9 cellular contexts compared by ENCODE assay signal in genomic region chr10:43647576-43647975, GRCh38. TPM values are rescaled to one million over a fixed set of nuclear protein-coding genes. Genes with fewer than 3 reads are reported as not detected.
DNase-seq lines count a peak whose midpoint lies in the region; ATAC-seq, FAIRE-seq and TF ChIP-seq lines count a peak whose summit lies in the region.
"Had no signal": no experiment of that assay in that cellular context is flagged by ENCODE, and none has a peak within 500 bp of the region (broad histone marks: within the 10 kb centered on the region; RNA-seq: fewer than 3 reads in every experiment).

No MANE protein-coding gene starts in this region.

- H3K4me2 ChIP-seq in GM12878 (ENCODE audit: control insufficient read depth, insufficient read depth) = peak overlapping the region; percentile 95; the same call in 1 of the 2 replicates

- CTCF ChIA-PET in GM12878 (lab: Yijun Ruan, JAX) = no interaction called here

- ATAC-seq in left ventricle myocardium superior = no peak
- ATAC-seq in GM12878 = no peak
- no peak for ATAC-seq in GM19324 (IDR thresholded peaks at IDR 0.05; ENCODE audit: low FRiP score, unreplicated experiment)
- no peak for ATAC-seq in HG02642 (IDR thresholded peaks at IDR 0.05; ENCODE audit: poor library complexity, unreplicated experiment)
- no peak for ATAC-seq in HG03097 (IDR thresholded peaks at IDR 0.05; ENCODE audit: low FRiP score, unreplicated experiment)

- H3K27me3 ChIP-seq in left ventricle myocardium inferior (ENCODE audit: low read depth) (no peaks in the 10 kb centered on the region), GM12878 (replicated peaks in 1 of 2; ENCODE audit: control insufficient read depth in 2 of 2, insufficient read depth in 2 of 2, low read length in 1 of 2) (no peaks in the 10 kb centered on the region), muscle layer of colon (ENCODE audit: control insufficient read depth in 1 of 2, insufficient read depth in 2 of 2, low read length in 2 of 2) (no peaks in the 10 kb centered on the region)

- TF ChIP-seq CTCF in left ventricle myocardium inferior (IDR thresholded peaks at IDR 0.05; ENCODE audit: borderline replicate concordance) = no peak
- TF ChIP-seq CTCF in GM12878 (IDR thresholded peaks at IDR 0.05 in 2 of 3, conservative IDR thresholded peaks at IDR 0.05 in 1 of 3; ENCODE audit: control insufficient read depth in 2 of 3, extremely low read depth in 1 of 3, insufficient read depth in 1 of 3, low read depth in 3 of 3, low read length in 3 of 3) = no peak

- intact Hi-C loops in left ventricle myocardium inferior (cut with micrococcal nuclease) = no loop called here
- intact Hi-C loops in left ventricle myocardium superior (cut with micrococcal nuclease) = no loop called here
- intact Hi-C loops in GM12878 (cut with micrococcal nuclease; ENCODE audit: unreplicated experiment) = no loop called here

- H3K9me3 ChIP-seq in left ventricle myocardium inferior (replicated peaks) (peaks cover 45% of the 10 kb centered on the region), GM12878 (replicated peaks; ENCODE audit: control insufficient read depth, insufficient read depth, low read length) (peaks cover 33% of the 10 kb centered on the region), muscle layer of colon (ENCODE audit: low read length) (peaks cover 42% of the 10 kb centered on the region)

- in situ Hi-C loops in GM12878 (cut with MboI) = no loop called here

- RAD21 ChIA-PET in GM12878 (lab: Charles Lee; ENCODE audit: unreplicated experiment) = no interaction called here

- H2AFZ ChIP-seq in GM12878 (ENCODE audit: control insufficient read depth, low read depth, low read length) = no peak overlapping the region; the same call in 1 of the 2 replicates

- no peak for TF ChIP-seq RAD21 in GM12878 (IDR thresholded peaks at IDR 0.05; ENCODE audit: insufficient read depth, low read depth, low read length)

- FAIRE-seq in GM12878 (lab: Jason Lieb, UNC) = no peak

- no TSS peak for BruUV-seq in GM12878 (replicated peaks; lab: Mats Ljungman, UMichigan)

- H3K27ac ChIP-seq in left ventricle myocardium inferior (replicated peaks) (no peak overlapping the region), GM12878 (ENCODE audit: control insufficient read depth, insufficient read depth) (no peak overlapping the region), muscle layer of colon (ENCODE audit: low read depth, low read length) (no peak overlapping the region)

- H3K9ac ChIP-seq in GM12878 (ENCODE audit: control insufficient read depth, insufficient read depth, low read length) (no peak overlapping the region), muscle layer of colon (ENCODE audit: low read length) (no peak overlapping the region)

- SMC1A ChIA-PET in GM12878 (lab: Charles Lee; ENCODE audit: uncharacterized antibody, unreplicated experiment) = interaction anchor here (2.6 kb wide), 1 partner anchor 53 kb away, joined by 10 read pairs; no protein-coding TSS in a partner anchor

- WGBS in GM12878 (ENCODE audit: insufficient coverage, insufficient replicate concordance, low lambda C conversion rate, missing lambda C conversion rate) = over 99% methylated on average over 6 of the region's 6 CpGs

- H4K20me1 ChIP-seq in GM12878 (ENCODE audit: control insufficient read depth, insufficient read depth) = no peaks in the 10 kb centered on the region

- H3K4me1 ChIP-seq in left ventricle myocardium inferior = peaks cover 19% of the 10 kb centered on the region
- no peaks in the 10 kb centered on the region for H3K4me1 ChIP-seq in GM12878 (ENCODE audit: control insufficient read depth, insufficient read depth, low read length)
- peaks cover 7% of the 10 kb centered on the region for H3K4me1 ChIP-seq in muscle layer of colon (ENCODE audit: insufficient read depth, low read length)

- peaks cover 44% of the 10 kb centered on the region for H3K36me3 ChIP-seq in left ventricle myocardium inferior
- H3K36me3 ChIP-seq in GM12878 (ENCODE audit: control insufficient read depth in 2 of 2, insufficient read depth in 2 of 2, low read length in 1 of 2) = no peaks in the 10 kb centered on the region
- peaks cover 36% of the 10 kb centered on the region for H3K36me3 ChIP-seq in muscle layer of colon (ENCODE audit: insufficient read depth, low read length)

- POLR2A ChIA-PET in GM12878 (lab: Charles Lee) = no interaction called here

- no peak for TF ChIP-seq POLR2A in GM12878 (IDR thresholded peaks at IDR 0.05; ENCODE audit: low read depth, low read length)

- no peaks in the 10 kb centered on the region for H3K79me2 ChIP-seq in GM12878 (ENCODE audit: control insufficient read depth, insufficient read depth, low read length)

- no peak for TF ChIP-seq EP300 in GM12878 (IDR thresholded peaks at IDR 0.05; ENCODE audit: borderline replicate concordance in 1 of 2, control insufficient read depth in 1 of 2, low read depth in 2 of 2, low read length in 2 of 2)

- no peak for DNase-seq in left ventricle myocardium inferior
- no peak for DNase-seq in left ventricle myocardium superior
- no peak for DNase-seq in GM12878 (ENCODE audit: low read depth, low spot score)
- no peak for DNase-seq in SHP77 (lab: John Stamatoyannopoulos, UW)
- DNase-seq: DMS79 had no signal

- H3K4me3 ChIP-seq in left ventricle myocardium inferior (peak overlapping the region; percentile 96), GM12878 (peak overlapping the region; percentile 83; the same call in 1 of the 2 replicates), muscle layer of colon (ENCODE audit: low read depth in 1 of 2, low read length in 2 of 2) (peak overlapping the region; percentile 89 to 90)

TF ChIP-seq in GM12878, 131 proteins besides CTCF, POLR2A, EP300 and RAD21:
- TF ChIP-seq SREBF2 (IDR thresholded peaks at IDR 0.05; ENCODE audit: low read length) (no peak), ZNF24 (IDR thresholded peaks at IDR 0.05) (no peak), TCF7 (IDR thresholded peaks at IDR 0.05; ENCODE audit: borderline replicate concordance) (no peak), YBX1 (IDR thresholded peaks at IDR 0.05) (no peak), JUND (IDR thresholded peaks at IDR 0.05; ENCODE audit: low read depth, low read length) (no peak), MTA3 (IDR thresholded peaks at IDR 0.05; ENCODE audit: borderline replicate concordance, low read length) (no peak), ASH2L (IDR thresholded peaks at IDR 0.05; ENCODE audit: borderline replicate concordance, low read depth) (no peak), ZSCAN29 (IDR thresholded peaks at IDR 0.05) (no peak), MYC (IDR thresholded peaks at IDR 0.05; ENCODE audit: insufficient read depth, insufficient read length, insufficient replicate concordance, low read length, severe bottlenecking) (no peak), SIX5 (IDR thresholded peaks at IDR 0.05; ENCODE audit: low read depth, low read length, severe bottlenecking) (no peak), MLLT1 (IDR thresholded peaks at IDR 0.05) (no peak)
TF ChIP-seq in GM12878: peak in this region for 0.

RNA-seq across cellular contexts. Expression of gene ZNF32, which starts 1.1 kb away (rescaled TPM):
- total RNA-seq in left ventricle myocardium inferior = 45.1 TPM
- 47.1 TPM for total RNA-seq in left ventricle myocardium superior
- total RNA-seq in GM12878 (2013; cell fraction: nucleolus; rRNA removed) = 12.0 and 12.3 TPM in 2 replicates
- total RNA-seq in GM12878 (2014; rRNA removed) = 2.7 and 2.8 TPM in 2 replicates
- total RNA-seq in GM12878 (2014; rRNA removed; fragmentation: Illumina TruSeq; extraction: Trizol) = 2.7 and 3.4 TPM in 2 replicates
- total RNA-seq in GM12878 (2021) = 2.8 and 4.0 TPM in 2 replicates
- polyA plus RNA-seq in GM12878 (2011; ENCODE audit: low read depth) = 19.3 TPM
- polyA plus RNA-seq in GM12878 (2011; rRNA removed) = 23.0 and 27.0 TPM in 2 replicates
- 15.4 and 15.9 TPM in 2 replicates for polyA plus RNA-seq in GM12878 (2011; cell fraction: cytosol; rRNA removed)
- polyA plus RNA-seq in GM12878 (2011; cell fraction: nucleus; rRNA removed) = 10.9 and 14.1 TPM in 2 replicates
- 11.8 and 12.4 TPM in 2 replicates for polyA plus RNA-seq in GM12878 (2012)
- polyA plus RNA-seq in GM12878 (2014; fragmentation: Illumina TruSeq; extraction: Trizol) = 4.2 TPM in 2 replicates
- 1 to 10 TPM; 2.6 to 3.3 TPM for polyA plus RNA-seq in GM12878 (2014; fragmentation: Nextera tagmentation; extraction: Ambion mirVana)
- 1.9 and 3.2 TPM in 2 replicates for polyA plus RNA-seq in GM12878 (2014; rRNA removed)
- polyA plus RNA-seq in GM12878 (2016; fragmentation: Nextera tagmentation; extraction: Ambion mirVana) = 1 to 10 TPM; 3.4 to 4.7 TPM
- 6.9 and 9.9 TPM in 2 replicates for polyA minus RNA-seq in GM12878 (2011; rRNA and poly(A)+ RNA removed)
- polyA minus RNA-seq in GM12878 (2011; cell fraction: cytosol; rRNA and poly(A)+ RNA removed) = 1.5 and 1.8 TPM in 2 replicates
- polyA minus RNA-seq in GM12878 (2011; cell fraction: nucleus; rRNA and poly(A)+ RNA removed) = 4.2 and 8.9 TPM in 2 replicates

RNA-seq across cellular contexts. Expression of gene ZNF485, which starts 41.3 kb away (rescaled TPM):
- total RNA-seq in left ventricle myocardium inferior = 1.5 TPM
- 1.1 TPM for total RNA-seq in left ventricle myocardium superior
- 39.2 and 44.9 TPM in 2 replicates for total RNA-seq in GM12878 (2013; cell fraction: nucleolus; rRNA removed)
- 4.3 and 4.6 TPM in 2 replicates for total RNA-seq in GM12878 (2014; rRNA removed)
- 7.5 and 7.6 TPM in 2 replicates for total RNA-seq in GM12878 (2014; rRNA removed; fragmentation: Illumina TruSeq; extraction: Trizol)
- total RNA-seq in GM12878 (2021) = 4.1 and 5.4 TPM in 2 replicates
- 1.3 TPM for polyA plus RNA-seq in GM12878 (2011; ENCODE audit: low read depth)
- polyA plus RNA-seq in GM12878 (2011; rRNA removed) = 7.2 and 9.8 TPM in 2 replicates
- polyA plus RNA-seq in GM12878 (2011; cell fraction: cytosol; rRNA removed) = 7.1 and 8.3 TPM in 2 replicates
- polyA plus RNA-seq in GM12878 (2011; cell fraction: nucleus; rRNA removed) = 6.4 and 9.4 TPM in 2 replicates
- 1.5 and 3.2 TPM in 2 replicates for polyA plus RNA-seq in GM12878 (2012)
- 5.2 and 5.7 TPM in 2 replicates for polyA plus RNA-seq in GM12878 (2014; fragmentation: Illumina TruSeq; extraction: Trizol)
- 1 to 10 TPM; 4.2 TPM for polyA plus RNA-seq in GM12878 (2014; fragmentation: Nextera tagmentation; extraction: Ambion mirVana)
- polyA plus RNA-seq in GM12878 (2014; rRNA removed) = 4.4 and 4.8 TPM in 2 replicates
- polyA plus RNA-seq in GM12878 (2016; fragmentation: Nextera tagmentation; extraction: Ambion mirVana) = 1 to 10 TPM; 3.2 to 5.7 TPM
- polyA minus RNA-seq in GM12878 (2011; rRNA and poly(A)+ RNA removed) = 11.6 and 13.5 TPM in 2 replicates
- 2.9 and 4.6 TPM in 2 replicates for polyA minus RNA-seq in GM12878 (2011; cell fraction: cytosol; rRNA and poly(A)+ RNA removed)
- 11.4 and 21.2 TPM in 2 replicates for polyA minus RNA-seq in GM12878 (2011; cell fraction: nucleus; rRNA and poly(A)+ RNA removed)
